Comparison of ENCODE assay signal across 15 cellular contexts in the genomic region with DNA sequence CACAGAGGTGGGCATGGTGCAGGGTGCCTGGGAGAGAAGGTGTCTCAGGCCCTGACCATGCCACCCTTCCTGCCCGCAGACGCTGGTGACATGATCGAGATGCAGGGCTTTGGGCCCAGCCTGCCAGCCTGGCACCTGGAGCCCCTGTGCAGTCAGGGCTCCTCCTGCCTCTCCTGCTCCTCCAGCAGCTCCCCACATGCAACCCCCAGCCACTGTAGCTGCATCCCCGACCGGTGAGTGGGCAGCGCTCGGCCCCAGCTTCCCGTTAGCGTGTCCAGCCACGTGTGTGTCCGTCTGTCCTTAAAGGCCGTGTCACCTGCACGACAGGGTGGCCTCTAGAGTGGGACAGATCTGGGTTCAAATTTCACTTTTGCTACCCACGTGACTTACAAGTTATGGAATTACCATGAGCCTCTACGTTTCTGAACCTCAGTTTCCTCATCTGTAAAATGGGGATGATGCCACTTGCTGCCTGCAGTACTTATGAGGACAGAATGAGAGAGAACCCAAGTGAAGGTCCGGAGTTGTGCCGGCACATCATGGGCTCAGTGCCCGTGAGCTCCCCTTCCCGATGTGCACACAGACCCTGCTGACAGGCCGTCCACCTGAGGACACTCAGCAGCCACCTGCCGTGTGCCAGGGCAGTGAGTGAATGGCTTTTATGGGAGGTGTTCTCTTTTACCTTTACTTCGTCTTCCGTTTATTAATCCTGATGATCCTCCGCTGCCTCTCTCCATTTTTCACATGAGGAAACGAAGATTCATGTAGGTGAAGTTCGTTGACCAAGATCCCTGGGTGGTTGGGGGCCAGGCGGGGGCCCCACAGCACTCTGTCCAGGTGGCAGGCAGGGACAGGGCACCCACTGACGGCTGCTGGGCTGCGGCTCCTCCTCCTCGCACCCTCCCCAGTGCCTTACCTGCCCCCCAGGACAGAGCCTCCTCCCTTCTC. TPM values are rescaled to one million over a fixed set of nuclear protein-coding genes. Genes with fewer than 3 reads are reported as not detected.
DNase-seq lines count a peak whose midpoint lies in the region; ATAC-seq, FAIRE-seq and TF ChIP-seq lines count a peak whose summit lies in the region.
"Had no signal": no experiment of that assay in that cellular context is flagged by ENCODE, and none has a peak within 500 bp of the region (broad histone marks: within the 10 kb centered on the region; RNA-seq: fewer than 3 reads in every experiment).

No MANE protein-coding gene starts in this region.

- no peaks in the 10 kb centered on the region for H3K4me1 Mint-ChIP-seq in memory B cell
- H3K4me1 Mint-ChIP-seq: CD4-positive, alpha-beta memory T cell had no signal

- no peaks in the 10 kb centered on the region for H3K27me3 Mint-ChIP-seq in memory B cell
- H3K27me3 Mint-ChIP-seq: CD4-positive, alpha-beta memory T cell had no signal

- no peak overlapping the region for H3K4me3 Mint-ChIP-seq in memory B cell
- H3K4me3 Mint-ChIP-seq: CD14-positive monocyte; CD4-positive, alpha-beta memory T cell had no signal

- no peak for ATAC-seq in activated naive CD4-positive, alpha-beta T cell treated with anti-CD3 and anti-CD28 coated beads, Interleukin-2, amount 50 U/mL, for 72 hours
- ATAC-seq in K562 (no peak), memory B cell (ENCODE audit: low read depth) (no peak), HG02642 (IDR thresholded peaks at IDR 0.05; ENCODE audit: poor library complexity, unreplicated experiment) (no peak)

- BruUV-seq in K562 (replicated peaks; lab: Mats Ljungman, UMichigan): no TSS peak

- H3K4me2 ChIP-seq in BLaER1: no peak overlapping the region
- no peak overlapping the region for H3K4me2 ChIP-seq in K562 (ENCODE audit: insufficient read depth, low read length)

- 79% methylated on average over 20 of the region's 30 CpGs for WGBS in K562 (ENCODE audit: insufficient coverage, low coverage, missing lambda C conversion rate)

- H3K27ac Mint-ChIP-seq in activated naive CD4-positive, alpha-beta T cell treated with anti-CD3 and anti-CD28 coated beads, Interleukin-2, amount 50 U/mL, for 72 hours: peak overlapping the region; percentile 9 to 77
- H3K27ac Mint-ChIP-seq in memory B cell: peak overlapping the region; percentile 35

- H3K9me1 ChIP-seq in K562 (ENCODE audit: control insufficient read depth, insufficient read depth, low read length): no peaks in the 10 kb centered on the region

- H3K9me3 Mint-ChIP-seq in activated naive CD4-positive, alpha-beta T cell treated with anti-CD3 and anti-CD28 coated beads, Interleukin-2, amount 50 U/mL, for 72 hours: no peaks in the 10 kb centered on the region
- H3K9me3 Mint-ChIP-seq in memory B cell: no peaks in the 10 kb centered on the region
- H3K9me3 Mint-ChIP-seq: CD14-positive monocyte had no signal

- no peaks in the 10 kb centered on the region for H3K27me3 ChIP-seq in BLaER1
- H3K27me3 ChIP-seq in K562 (ENCODE audit: control insufficient read depth in 2 of 2, insufficient read depth in 2 of 2, low read length in 2 of 2): no peaks in the 10 kb centered on the region

- no peak for TF ChIP-seq POLR2A in K562 (conservative IDR thresholded peaks at IDR 0.05)

- intact Hi-C loops in K562 (cut with micrococcal nuclease): no loop called here

- H3K9ac ChIP-seq in BLaER1: no peak overlapping the region
- peak overlapping the region in 1 of 2 experiments; percentile 5; a peak in 1 of 4 replicates for H3K9ac ChIP-seq in K562 (ENCODE audit: insufficient read depth in 1 of 2, low read depth in 2 of 2, low read length in 2 of 2)

- peaks cover 66% of the 10 kb centered on the region for H3K36me3 ChIP-seq in BLaER1
- H3K36me3 ChIP-seq in K562 (ENCODE audit: control insufficient read depth, insufficient read depth, low read length): no peaks in the 10 kb centered on the region

- in situ Hi-C loops in K562 (cut with MboI): no loop called here

- H3K4me3 ChIP-seq in BLaER1: no peak overlapping the region
- H3K4me3 ChIP-seq in K562: no peak overlapping the region
- H3K4me3 ChIP-seq: HAP-1 had no signal

- no peak for DNase-seq in activated naive CD4-positive, alpha-beta T cell treated with anti-CD3 and anti-CD28 coated beads, Interleukin-2, amount 50 U/mL, for 72 hours (ENCODE audit: low spot score in 2 of 2)
- DNase-seq in activated naive CD4-positive, alpha-beta T cell treated with anti-CD3 and anti-CD28 coated beads, Interleukin-2, amount 50 U/mL, for 16 hours: no peak
- DNase-seq in K562 (ENCODE audit: extremely low read depth in 1 of 4, low spot score in 3 of 4) (no peak), memory B cell (ENCODE audit: low spot score in 2 of 2) (no peak), NCI-H82 (lab: John Stamatoyannopoulos, UW) (no peak), midbrain (lab: John Stamatoyannopoulos, UW) (no peak)
- DNase-seq: AML-193, DMS153, DMS79, GDM1 had no signal

- no peaks in the 10 kb centered on the region for H3K79me2 ChIP-seq in K562 (ENCODE audit: control insufficient read depth, insufficient read depth, low read length)

- no peak for TF ChIP-seq CTCF in K562 (IDR thresholded peaks at IDR 0.05 in 2 of 3, conservative IDR thresholded peaks at IDR 0.05 in 1 of 3; ENCODE audit: insufficient read depth in 2 of 3, low read depth in 1 of 3, low read length in 3 of 3)

- H4K20me1 ChIP-seq in BLaER1: no peaks in the 10 kb centered on the region
- no peaks in the 10 kb centered on the region for H4K20me1 ChIP-seq in K562 (replicated peaks; ENCODE audit: control insufficient read depth, insufficient read depth, low read length)

- no peak for TF ChIP-seq RAD21 in K562 (CRISPR knock-in tag; conservative IDR thresholded peaks at IDR 0.05 in 1 of 2, IDR thresholded peaks at IDR 0.05 in 1 of 2)

- POLR2A ChIA-PET in K562 (lab: Yijun Ruan, JAX): interaction anchor here (0.7 to 2.2 kb wide), 3 partner anchors 11 to 808 kb away, joined by 3 to 8 read pairs (median 4); no protein-coding TSS in a partner anchor

- H3K27ac ChIP-seq in BLaER1: 0 out of 2 replicates have a peak overlapping the region, but pooled peaks have one; percentile 76
- H3K27ac ChIP-seq in K562 (ENCODE audit: extremely low read depth, low read depth, low read length): no peak overlapping the region

- CTCF ChIA-PET in K562 (lab: Yijun Ruan, JAX; ENCODE audit: low intra/inter-chr PET ratio): no interaction called here

- no peak for FAIRE-seq in K562 (lab: Jason Lieb, UNC)

- H3K36me3 Mint-ChIP-seq in activated naive CD4-positive, alpha-beta T cell treated with anti-CD3 and anti-CD28 coated beads, Interleukin-2, amount 50 U/mL, for 72 hours: no peaks in the 10 kb centered on the region
- H3K36me3 Mint-ChIP-seq in memory B cell: peaks cover 9% of the 10 kb centered on the region

- no peak overlapping the region for H2AFZ ChIP-seq in K562 (ENCODE audit: low read depth, low read length)

- H3K4me1 ChIP-seq in BLaER1 (peaks cover 39% of the 10 kb centered on the region), K562 (replicated peaks in 1 of 2; ENCODE audit: control insufficient read depth in 2 of 2, insufficient read depth in 2 of 2, low read length in 2 of 2) (peaks cover 0 to 13% of the 10 kb centered on the region in 2 experiments; a peak in 2 of 5 replicates)
- H3K4me1 ChIP-seq: HAP-1 had no signal

- H3K9me3 ChIP-seq in BLaER1: no peaks in the 10 kb centered on the region
- no peaks in the 10 kb centered on the region for H3K9me3 ChIP-seq in K562 (replicated peaks; ENCODE audit: control insufficient read depth, insufficient read depth, low read depth, low read length)
- H3K9me3 ChIP-seq: HAP-1 had no signal

- TF ChIP-seq EP300 in K562 (IDR thresholded peaks at IDR 0.05; ENCODE audit: low read length): no peak

RNA-seq across cellular contexts. Expression of gene MNT, which starts 29.4 kb away (rescaled TPM):
- 10 to 100 TPM; 23.4 to 31.9 TPM for total RNA-seq in activated naive CD4-positive, alpha-beta T cell treated with anti-CD3 and anti-CD28 coated beads, Interleukin-2, amount 50 U/mL, for 72 hours
- 22.3 and 43.6 TPM in 2 replicates for total RNA-seq in K562 (2011; cell fraction: chromatin; rRNA removed; ENCODE audit: low replicate concordance)
- 17.0 and 19.3 TPM in 2 replicates for total RNA-seq in K562 (2011; cell fraction: nucleolus; rRNA removed)
- total RNA-seq in K562 (2011; cell fraction: nucleoplasm; rRNA removed): 18.7 and 31.2 TPM in 2 replicates
- 7.8 and 8.7 TPM in 2 replicates for total RNA-seq in K562 (2014; rRNA removed)
- 2.9 and 3.1 TPM in 2 replicates for total RNA-seq in K562 (2014; rRNA removed; fragmentation: Illumina TruSeq; extraction: Trizol)
- total RNA-seq in K562 (2015; rRNA removed; fragmentation: Illumina TruSeq; extraction: Trizol): 4.9 and 5.3 TPM in 2 replicates
- 20.3 and 23.8 TPM in 2 replicates for total RNA-seq in K562 (2021)
- polyA plus RNA-seq in K562 (2011; rRNA removed): 3.3 and 4.9 TPM in 2 replicates
- polyA plus RNA-seq in K562 (2011; cell fraction: cytosol; rRNA removed): 5.2 and 6.1 TPM in 2 replicates
- 9.4 and 16.7 TPM in 2 replicates for polyA plus RNA-seq in K562 (2011; cell fraction: nucleus; rRNA removed)
- 11.9 and 12.2 TPM in 2 replicates for polyA plus RNA-seq in K562 (2012)
- polyA plus RNA-seq in K562 (2014; fragmentation: Illumina TruSeq; extraction: Trizol): 7.1 and 12.4 TPM in 2 replicates
- polyA plus RNA-seq in K562 (2014; fragmentation: Nextera tagmentation; extraction: Ambion mirVana): under 1 TPM; 0.18 to 0.21 TPM
- 11.3 and 13.4 TPM in 2 replicates for polyA plus RNA-seq in K562 (2014; rRNA removed)
- polyA minus RNA-seq in K562 (2011; rRNA and poly(A)+ RNA removed): 2.2 and 2.4 TPM in 2 replicates
- 4.2 and 5.2 TPM in 2 replicates for polyA minus RNA-seq in K562 (2011; cell fraction: cytosol; rRNA and poly(A)+ RNA removed)
- polyA minus RNA-seq in K562 (2011; cell fraction: nucleus; rRNA and poly(A)+ RNA removed): 3.2 and 3.9 TPM in 2 replicates

RNA-seq across cellular contexts. Expression of gene SGSM2, which starts 34.2 kb away (rescaled TPM):
- 10 to 100 TPM; 27.8 to 50.1 TPM for total RNA-seq in activated naive CD4-positive, alpha-beta T cell treated with anti-CD3 and anti-CD28 coated beads, Interleukin-2, amount 50 U/mL, for 72 hours
- total RNA-seq in K562 (2011; cell fraction: chromatin; rRNA removed; ENCODE audit: low replicate concordance): 68.3 and 189 TPM in 2 replicates
- 83.7 and 87.9 TPM in 2 replicates for total RNA-seq in K562 (2011; cell fraction: nucleolus; rRNA removed)
- 62.3 and 62.5 TPM in 2 replicates for total RNA-seq in K562 (2011; cell fraction: nucleoplasm; rRNA removed)
- total RNA-seq in K562 (2014; rRNA removed) (14.8 and 15.9 TPM in 2 replicates), K562 (2014; rRNA removed; fragmentation: Illumina TruSeq; extraction: Trizol) (4.9 and 9.1 TPM in 2 replicates), K562 (2015; rRNA removed; fragmentation: Illumina TruSeq; extraction: Trizol) (11.8 and 13.0 TPM in 2 replicates), K562 (2021) (15.3 and 20.2 TPM in 2 replicates)
- polyA plus RNA-seq in K562 (2011; rRNA removed) (20.7 and 22.6 TPM in 2 replicates), K562 (2014; fragmentation: Illumina TruSeq; extraction: Trizol) (14.9 and 16.3 TPM in 2 replicates), K562 (2014; fragmentation: Nextera tagmentation; extraction: Ambion mirVana) (under 1 TPM; 0.20 to 0.62 TPM), K562 (2014; rRNA removed) (24.1 and 26.3 TPM in 2 replicates)
- polyA plus RNA-seq in K562 (2011; cell fraction: cytosol; rRNA removed): 18.1 and 32.9 TPM in 2 replicates
- 125 and 246 TPM in 2 replicates for polyA plus RNA-seq in K562 (2011; cell fraction: nucleus; rRNA removed)
- polyA plus RNA-seq in K562 (2012): 22.3 and 33.7 TPM in 2 replicates
- 7.6 and 10.0 TPM in 2 replicates for polyA minus RNA-seq in K562 (2011; rRNA and poly(A)+ RNA removed)
- 7.5 and 8.6 TPM in 2 replicates for polyA minus RNA-seq in K562 (2011; cell fraction: cytosol; rRNA and poly(A)+ RNA removed)
- polyA minus RNA-seq in K562 (2011; cell fraction: nucleus; rRNA and poly(A)+ RNA removed): 21.7 and 23.0 TPM in 2 replicates

RNA-seq across cellular contexts. Expression of gene TSR1, which starts 35.2 kb away (rescaled TPM):
- 10 to 100 TPM; 55.9 to 73.4 TPM for total RNA-seq in activated naive CD4-positive, alpha-beta T cell treated with anti-CD3 and anti-CD28 coated beads, Interleukin-2, amount 50 U/mL, for 72 hours
- 56.9 and 60.1 TPM in 2 replicates for total RNA-seq in K562 (2011; cell fraction: chromatin; rRNA removed; ENCODE audit: low replicate concordance)
- 41.0 and 43.8 TPM in 2 replicates for total RNA-seq in K562 (2011; cell fraction: nucleolus; rRNA removed)
- total RNA-seq in K562 (2011; cell fraction: nucleoplasm; rRNA removed): 43.1 TPM in 2 replicates
- 87.5 and 90.0 TPM in 2 replicates for total RNA-seq in K562 (2014; rRNA removed)
- total RNA-seq in K562 (2014; rRNA removed; fragmentation: Illumina TruSeq; extraction: Trizol): 58.4 and 59.9 TPM in 2 replicates
- total RNA-seq in K562 (2015; rRNA removed; fragmentation: Illumina TruSeq; extraction: Trizol): 55.2 and 55.5 TPM in 2 replicates
- total RNA-seq in K562 (2021): 59.3 and 62.6 TPM in 2 replicates
- polyA plus RNA-seq in K562 (2011; rRNA removed): 15.6 and 16.4 TPM in 2 replicates
- polyA plus RNA-seq in K562 (2011; cell fraction: cytosol; rRNA removed): 11.1 and 11.6 TPM in 2 replicates
- 32.0 and 43.6 TPM in 2 replicates for polyA plus RNA-seq in K562 (2011; cell fraction: nucleus; rRNA removed)
- polyA plus RNA-seq in K562 (2012): 24.8 and 48.3 TPM in 2 replicates
- 58.1 and 60.3 TPM in 2 replicates for polyA plus RNA-seq in K562 (2014; fragmentation: Illumina TruSeq; extraction: Trizol)
- polyA plus RNA-seq in K562 (2014; fragmentation: Nextera tagmentation; extraction: Ambion mirVana): 10 to 100 TPM; 16.4 to 41.1 TPM
- polyA plus RNA-seq in K562 (2014; rRNA removed): 35.5 and 36.8 TPM in 2 replicates
- 14.5 and 19.0 TPM in 2 replicates for polyA minus RNA-seq in K562 (2011; rRNA and poly(A)+ RNA removed)
- polyA minus RNA-seq in K562 (2011; cell fraction: cytosol; rRNA and poly(A)+ RNA removed): 34.4 and 42.5 TPM in 2 replicates
- polyA minus RNA-seq in K562 (2011; cell fraction: nucleus; rRNA and poly(A)+ RNA removed): 42.3 and 64.4 TPM in 2 replicates
